18 cellular contexts compared by ENCODE assay signal in genomic region chr1:84462118-84462517, GRCh38. TPM values are rescaled to one million over a fixed set of nuclear protein-coding genes. Genes with fewer than 3 reads are reported as not detected.
"Had no signal": no experiment of that assay in that cellular context is flagged by ENCODE, and none has a peak within 500 bp of the region (broad histone marks: within the 10 kb centered on the region; RNA-seq: fewer than 3 reads in every experiment).

No MANE protein-coding gene starts in this region.

- H3K9me3 ChIP-seq: heart right ventricle, mucosa of descending colon, neutrophil, sigmoid colon, thoracic aorta, transverse colon had no signal

- H3K4me1 ChIP-seq: heart right ventricle, sigmoid colon, transverse colon had no signal

- ATAC-seq: heart right ventricle; mucosa of descending colon; naive thymus-derived CD8-positive, alpha-beta T cell; stimulated activated naive B cell treated with anti-CD40 and anti-IgM and Interleukin-4, amounts not matched to agents 10 μg/mL and 1 μg/mL and 100 μg/mL, for 72 hours; stimulated activated naive CD8-positive, alpha-beta T cell treated with anti-CD3 and anti-CD28 coated beads, Interleukin-15, amount 100 ng/mL, for 72 hours had no signal

- FAIRE-seq: colon, frontal cortex, islet of Langerhans had no signal

- H3K27ac ChIP-seq: heart right ventricle, neutrophil, sigmoid colon, skin epidermis, thoracic aorta, transverse colon had no signal

- H3K4me3 ChIP-seq: heart right ventricle, mucosa of descending colon, sigmoid colon, skin epidermis, thoracic aorta, transverse colon had no signal

- H3K36me3 ChIP-seq: heart right ventricle, neutrophil, sigmoid colon, thoracic aorta, transverse colon had no signal

- H3K27me3 ChIP-seq: sigmoid colon, transverse colon had no signal

- DNase-seq: endodermal cell; heart right ventricle; hypothalamus; kidney glomerular epithelial cell; mucosa of descending colon; naive thymus-derived CD8-positive, alpha-beta T cell; sigmoid colon; stimulated activated CD4-positive, alpha-beta T cell treated with anti-CD3 and anti-CD28 coated beads, Interleukin-2, amount 100 ng/mL, for 24 hours; stimulated activated CD4-positive, alpha-beta T cell treated with anti-CD3 and anti-CD28 coated beads, Interleukin-4, amount 100 ng/mL, for 4 hours; stimulated activated naive B cell treated with anti-CD40 and anti-IgM and Interleukin-4, amounts not matched to agents 10 μg/mL and 1 μg/mL and 100 μg/mL, for 72 hours; stimulated activated naive CD8-positive, alpha-beta T cell treated with anti-CD3 and anti-CD28 coated beads, Interleukin-15, amount 100 ng/mL, for 72 hours; transverse colon had no signal

RNA-seq across cellular contexts. Expression of gene SPATA1, which starts 44.1 kb away (rescaled TPM):
- polyA plus RNA-seq: naive thymus-derived CD8-positive, alpha-beta T cell had no signal
